Comparison of ENCODE assay signal across 40 cellular contexts in genomic region chrX:64925480-64925879, GRCh38.
"Had no signal": no experiment of that assay in that cellular context is flagged by ENCODE, and none has a peak within 500 bp of the region (broad histone marks: within the 10 kb centered on the region; RNA-seq: fewer than 3 reads in every experiment).

No MANE protein-coding gene starts in this region.

- H3K36me3 ChIP-seq: adrenal gland, brain microvascular endothelial cell, breast epithelium, cardiac muscle cell had no signal

- H3K27ac Mint-ChIP-seq: activated naive CD4-positive, alpha-beta T cell treated with anti-CD3 and anti-CD28 coated beads for 36 hours; activated naive CD4-positive, alpha-beta T cell treated with anti-CD3 and anti-CD28 coated beads, Interleukin-2, amount 10 ng/mL, durations not matched to agents 7 days and 5 days; activated naive CD4-positive, alpha-beta T cell treated with anti-CD3 and anti-CD28 coated beads, Interleukin-2, amount 50 U/mL, for 24 hours; activated naive CD4-positive, alpha-beta T cell treated with anti-CD3 and anti-CD28 coated beads, Interleukin-2, amount 50 U/mL, for 72 hours; activated naive CD8-positive, alpha-beta T cell; activated naive CD8-positive, alpha-beta T cell treated with anti-CD3 and anti-CD28 coated beads for 36 hours; activated naive CD8-positive, alpha-beta T cell treated with anti-CD3 and anti-CD28 coated beads, Interleukin-2, amount 10 ng/mL, durations not matched to agents 7 days and 5 days; activated naive CD8-positive, alpha-beta T cell treated with anti-CD3 and anti-CD28 coated beads, Interleukin-2, amount 50 U/mL, for 24 hours; activated T-cell treated with anti-CD3 and anti-CD28 coated beads, Interleukin-2, amount 50 U/mL, for 24 hours; activated T-cell treated with anti-CD3 and anti-CD28 coated beads, Interleukin-2, amount 50 U/mL, for 72 hours; activated T-helper 1 cell treated with anti-CD3 and anti-CD28 coated beads, Interleukin-12 subunit alpha, Interleukin-12 subunit beta, Interleukin-2, Interleukin-4 antibody, amounts not matched to agents 30 ng/mL and 10 ng/mL and 1 ng/mL, durations not matched to agents 14 hours and 24 hours and 36 hours; activated T-helper 17 cell treated with anti-CD3 and anti-CD28 coated beads, Interleukin-2, amount 50 U/mL, for 72 hours; activated T-helper 2 cell treated with anti-CD3 and anti-CD28 coated beads, Interferon-gamma antibody, Interleukin-2, Interleukin-4, amounts not matched to agents 10 μg/mL and 5 μg/mL and 100 μg/mL, durations not matched to agents 14 hours and 24 hours and 36 hours; brain had no signal

- ATAC-seq: activated naive CD4-positive, alpha-beta T cell treated with anti-CD3 and anti-CD28 coated beads, Interleukin-2, amount 50 U/mL, for 72 hours; activated naive CD8-positive, alpha-beta T cell treated with anti-CD3 and anti-CD28 coated beads, Interleukin-2, amount 50 U/mL, for 24 hours; activated T-cell treated with anti-CD3 and anti-CD28 coated beads, Interleukin-2, amount 50 U/mL, for 4 hours; activated T-cell treated with anti-CD3 and anti-CD28 coated beads, Interleukin-2, amount 50 U/mL, for 72 hours; activated T-helper 17 cell treated with anti-CD3 and anti-CD28 coated beads, Interleukin-2, amount 50 U/mL, for 72 hours; body of pancreas had no signal

- H3K27me3 Mint-ChIP-seq: activated naive CD4-positive, alpha-beta T cell treated with anti-CD3 and anti-CD28 coated beads, Interleukin-2, amount 10 ng/mL, durations not matched to agents 7 days and 5 days; activated naive CD4-positive, alpha-beta T cell treated with anti-CD3 and anti-CD28 coated beads, Interleukin-2, amount 50 U/mL, for 24 hours; activated naive CD8-positive, alpha-beta T cell; activated naive CD8-positive, alpha-beta T cell treated with anti-CD3 and anti-CD28 coated beads for 36 hours; activated naive CD8-positive, alpha-beta T cell treated with anti-CD3 and anti-CD28 coated beads, Interleukin-2, amount 10 ng/mL, durations not matched to agents 7 days and 5 days; activated naive CD8-positive, alpha-beta T cell treated with anti-CD3 and anti-CD28 coated beads, Interleukin-2, amount 50 U/mL, for 24 hours; activated T-cell treated with anti-CD3 and anti-CD28 coated beads, Interleukin-2, amount 50 U/mL, for 24 hours; activated T-helper 17 cell treated with anti-CD3 and anti-CD28 coated beads, Interleukin-2, amount 50 U/mL, for 72 hours; central memory CD8-positive, alpha-beta T cell had no signal

- FAIRE-seq: bronchial epithelial cell had no signal

- DNase-seq: activated effector memory CD4-positive, alpha-beta T cell treated with anti-CD3 and anti-CD28 coated beads, Interleukin-2, amount 50 U/mL, for 16 hours; activated effector memory CD4-positive, alpha-beta T cell treated with Interleukin-2 at 50 U/mL for 16 hours; activated gamma-delta T cell; activated gamma-delta T cell treated with Interleukin-2 at 50 U/mL for 16 hours; activated naive CD4-positive, alpha-beta T cell; activated naive CD4-positive, alpha-beta T cell treated with anti-CD3 and anti-CD28 coated beads for 36 hours; activated naive CD4-positive, alpha-beta T cell treated with anti-CD3 and anti-CD28 coated beads, Interleukin-2, amount 10 ng/mL, durations not matched to agents 7 days and 5 days; activated naive CD4-positive, alpha-beta T cell treated with anti-CD3 and anti-CD28 coated beads, Interleukin-2, amount 50 U/mL, for 16 hours; activated naive CD4-positive, alpha-beta T cell treated with Interleukin-2 at 50 U/mL for 16 hours; activated naive CD8-positive, alpha-beta T cell treated with anti-CD3 and anti-CD28 coated beads for 36 hours; activated naive CD8-positive, alpha-beta T cell treated with anti-CD3 and anti-CD28 coated beads, Interleukin-2, amount 10 ng/mL, durations not matched to agents 7 days and 5 days; activated naive CD8-positive, alpha-beta T cell treated with anti-CD3 and anti-CD28 coated beads, Interleukin-2, amount 50 U/mL, for 24 hours; activated T-cell treated with anti-CD3 and anti-CD28 coated beads for 4 hours; activated T-cell treated with anti-CD3 and anti-CD28 coated beads, Interleukin-2, amount 50 U/mL, for 1 hour; activated T-cell treated with anti-CD3 and anti-CD28 coated beads, Interleukin-2, amount 50 U/mL, for 24 hours; activated T-cell treated with anti-CD3 and anti-CD28 coated beads, Interleukin-2, amount 50 U/mL, for 4 hours; activated T-cell treated with anti-CD3 and anti-CD28 coated beads, Interleukin-2, amount 50 U/mL, for 48 hours; activated T-cell treated with anti-CD3 and anti-CD28 coated beads, Interleukin-2, amount 50 U/mL, for 72 hours; adrenal gland; amniotic stem cell; amygdala; anterior cingulate cortex; aorta; body of pancreas; brain microvascular endothelial cell; caudate nucleus; central memory CD4-positive, alpha-beta T cell; cerebellar nuclear complex had no signal

- H3K4me1 ChIP-seq: adrenal gland, ascending aorta, body of pancreas, breast epithelium had no signal

- H3K4me3 ChIP-seq: adrenal gland, ascending aorta, body of pancreas, breast epithelium, cardiac muscle cell had no signal

- H3K4me3 Mint-ChIP-seq: activated naive CD4-positive, alpha-beta T cell treated with anti-CD3 and anti-CD28 coated beads for 36 hours; activated naive CD4-positive, alpha-beta T cell treated with anti-CD3 and anti-CD28 coated beads, Interleukin-2, amount 10 ng/mL, durations not matched to agents 7 days and 5 days; activated naive CD4-positive, alpha-beta T cell treated with anti-CD3 and anti-CD28 coated beads, Interleukin-2, amount 50 U/mL, for 24 hours; activated naive CD8-positive, alpha-beta T cell; activated naive CD8-positive, alpha-beta T cell treated with anti-CD3 and anti-CD28 coated beads for 36 hours; activated naive CD8-positive, alpha-beta T cell treated with anti-CD3 and anti-CD28 coated beads, Interleukin-2, amount 10 ng/mL, durations not matched to agents 7 days and 5 days; activated naive CD8-positive, alpha-beta T cell treated with anti-CD3 and anti-CD28 coated beads, Interleukin-2, amount 50 U/mL, for 24 hours; activated T-cell treated with anti-CD3 and anti-CD28 coated beads, Interleukin-2, amount 50 U/mL, for 24 hours; activated T-cell treated with anti-CD3 and anti-CD28 coated beads, Interleukin-2, amount 50 U/mL, for 4 hours; activated T-cell treated with anti-CD3 and anti-CD28 coated beads, Interleukin-2, amount 50 U/mL, for 72 hours; activated T-helper 1 cell treated with anti-CD3 and anti-CD28 coated beads, Interleukin-12 subunit alpha, Interleukin-12 subunit beta, Interleukin-2, Interleukin-4 antibody, amounts not matched to agents 30 ng/mL and 10 ng/mL and 1 ng/mL, durations not matched to agents 14 hours and 24 hours and 36 hours; activated T-helper 17 cell treated with anti-CD3 and anti-CD28 coated beads, Interleukin-2, amount 50 U/mL, for 72 hours; brain; central memory CD8-positive, alpha-beta T cell had no signal

- H3K4me1 Mint-ChIP-seq: activated naive CD4-positive, alpha-beta T cell treated with anti-CD3 and anti-CD28 coated beads, Interleukin-2, amount 10 ng/mL, durations not matched to agents 7 days and 5 days; activated naive CD4-positive, alpha-beta T cell treated with anti-CD3 and anti-CD28 coated beads, Interleukin-2, amount 50 U/mL, for 24 hours; activated naive CD8-positive, alpha-beta T cell treated with anti-CD3 and anti-CD28 coated beads, Interleukin-2, amount 10 ng/mL, durations not matched to agents 7 days and 5 days; activated naive CD8-positive, alpha-beta T cell treated with anti-CD3 and anti-CD28 coated beads, Interleukin-2, amount 50 U/mL, for 24 hours; activated T-helper 17 cell treated with anti-CD3 and anti-CD28 coated beads, Interleukin-2, amount 50 U/mL, for 72 hours; brain; central memory CD8-positive, alpha-beta T cell had no signal

- H3K27ac ChIP-seq: adrenal gland, ascending aorta, body of pancreas, brain microvascular endothelial cell, breast epithelium, cardiac muscle cell had no signal

- H3K27me3 ChIP-seq: adrenal gland, ascending aorta, body of pancreas, brain microvascular endothelial cell, breast epithelium, cardiac muscle cell had no signal

- H3K9me3 ChIP-seq: adrenal gland, body of pancreas had no signal
